Comparison of ENCODE assay signal across 1 cellular context in genomic region chr5:173924899-173925298, GRCh38.
TF ChIP-seq lines count a peak whose summit lies in the region.

No MANE protein-coding gene starts in this region.

TF ChIP-seq in GM12878, 131 proteins besides CTCF, POLR2A, EP300 and RAD21:
- no peak for TF ChIP-seq IRF4 (IDR thresholded peaks at IDR 0.05; ENCODE audit: low read depth, low read length)
- no peak for TF ChIP-seq BCL3 (IDR thresholded peaks at IDR 0.05; ENCODE audit: borderline replicate concordance, insufficient read depth, low read depth, low read length, poor library complexity, severe bottlenecking)
- TF ChIP-seq REST (IDR thresholded peaks at IDR 0.05; ENCODE audit: low read depth, low read length), result no peak
- TF ChIP-seq MEF2A (IDR thresholded peaks at IDR 0.05; ENCODE audit: insufficient read depth, low read depth, low read length), result no peak
- TF ChIP-seq TBL1XR1 (IDR thresholded peaks at IDR 0.05; ENCODE audit: low read depth, low read length), result no peak
- TF ChIP-seq ZZZ3 (IDR thresholded peaks at IDR 0.05; ENCODE audit: control insufficient read depth, insufficient read length, low read depth), result no peak
- no peak for TF ChIP-seq ZNF384 (IDR thresholded peaks at IDR 0.05; ENCODE audit: borderline replicate concordance, low read depth, low read length)
